21 cellular contexts compared by ENCODE assay signal in the genomic region with DNA sequence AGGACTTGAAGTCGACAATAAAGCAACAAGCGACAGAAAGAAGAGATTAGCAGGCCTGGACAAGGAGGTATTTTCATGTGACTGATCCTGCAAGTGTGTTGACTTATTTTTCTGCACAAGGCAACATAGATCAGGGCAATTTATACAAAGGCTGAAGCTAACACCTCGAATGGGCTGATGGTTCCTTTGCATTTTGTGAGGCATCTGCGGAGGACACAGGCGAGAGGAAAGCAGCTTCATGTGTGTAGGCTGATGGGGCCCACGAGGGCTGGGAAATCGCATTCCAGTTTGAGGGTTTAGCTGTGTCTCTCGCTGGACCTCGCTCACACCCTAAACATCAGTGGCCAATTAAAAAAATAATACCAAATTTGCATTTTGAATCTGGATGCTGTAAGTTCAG.
DNase-seq lines count a peak whose midpoint lies in the region; TF ChIP-seq lines count a peak whose summit lies in the region.
"Had no signal": no experiment of that assay in that cellular context is flagged by ENCODE, and none has a peak within 500 bp of the region (broad histone marks: within the 10 kb centered on the region; RNA-seq: fewer than 3 reads in every experiment).

No MANE protein-coding gene starts in this region.

- H2AK5ac ChIP-seq in trophoblast cell (ENCODE audit: low read length) = no peak overlapping the region

- H3K23ac ChIP-seq in trophoblast cell (ENCODE audit: low read length) = no peak overlapping the region

- H2BK5ac ChIP-seq in trophoblast cell (ENCODE audit: low read depth, low read length, poor library complexity) = no peak overlapping the region

- H3K27me3 ChIP-seq in WERI-Rb-1 (ENCODE audit: insufficient read depth, low read depth, severe bottlenecking) (no peaks in the 10 kb centered on the region), iPS-20b (ENCODE audit: insufficient read depth, low read length) (no peaks in the 10 kb centered on the region), left ventricle myocardium inferior (ENCODE audit: low read depth) (peaks cover 3% of the 10 kb centered on the region), trophoblast cell (ENCODE audit: insufficient read depth, low read length) (no peaks in the 10 kb centered on the region)
- H3K27me3 ChIP-seq: colonic mucosa had no signal

- no peak overlapping the region for H3K18ac ChIP-seq in trophoblast cell (ENCODE audit: low read length)

- H4K12ac ChIP-seq in trophoblast cell (ENCODE audit: low read depth, low read length) = no peak overlapping the region

- no CpG with 5 or more reads among the region's 9 CpGs for WGBS in trophoblast cell (ENCODE audit: extremely low coverage, insufficient coverage, insufficient read length)

- H2BK12ac ChIP-seq in trophoblast cell (ENCODE audit: low read length) = no peak overlapping the region

- H3K4ac ChIP-seq in trophoblast cell (ENCODE audit: low read depth, low read length) = no peak overlapping the region

- H3K14ac ChIP-seq in trophoblast cell (ENCODE audit: low read length) = no peak overlapping the region

- H2BK120ac ChIP-seq in trophoblast cell (ENCODE audit: insufficient read depth, low read length, poor library complexity) = no peak overlapping the region

- no peak overlapping the region for H2AFZ ChIP-seq in trophoblast cell (ENCODE audit: insufficient read depth, low read length, poor library complexity)

- no peak for TF ChIP-seq CTCF in WERI-Rb-1 (IDR thresholded peaks at IDR 0.05; ENCODE audit: low read depth, low read length)
- no peak for TF ChIP-seq CTCF in retinal pigment epithelial cell (conservative IDR thresholded peaks at IDR 0.05; ENCODE audit: low read depth, low read length)
- no peak for TF ChIP-seq CTCF in left ventricle myocardium inferior (IDR thresholded peaks at IDR 0.05; ENCODE audit: borderline replicate concordance)

- intact Hi-C loops in left ventricle myocardium inferior (cut with micrococcal nuclease) = no loop called here

- peak overlapping the region; percentile 55; the same call in 1 of the 2 replicates for H3K9ac ChIP-seq in iPS-20b (ENCODE audit: low read depth, low read length)
- H3K9ac ChIP-seq in trophoblast cell (ENCODE audit: low read length) = no peak overlapping the region
- H3K9ac ChIP-seq: KMS-11 had no signal

- peaks cover 41% of the 10 kb centered on the region; the same call in 1 of the 2 replicates for H3K4me1 ChIP-seq in iPS-20b (ENCODE audit: insufficient read depth, low read length)
- H3K4me1 ChIP-seq in left ventricle myocardium inferior = no peaks in the 10 kb centered on the region
- H3K4me1 ChIP-seq in trophoblast cell (ENCODE audit: control insufficient read depth in 1 of 2, insufficient read depth in 2 of 2, low read length in 2 of 2) = no peaks in the 10 kb centered on the region
- H3K4me1 ChIP-seq: colonic mucosa had no signal

- DNase-seq in NCI-H146 (lab: John Stamatoyannopoulos, UW) (peak; percentile 24), NCI-H146 treated with DMSO at 0.1 percent for 48 hours (lab: John Stamatoyannopoulos, UW; ENCODE audit: unreplicated experiment) (no peak), WERI-Rb-1 (peak; percentile 45), retinal pigment epithelial cell (ENCODE audit: low read depth) (peak; percentile 25), left ventricle myocardium inferior (no peak), trophoblast cell (no peak)
- DNase-seq in stimulated activated CD4-positive, alpha-beta T cell treated with anti-CD3 and anti-CD28 coated beads, Interleukin-4, amount 100 ng/mL, for 24 hours = no peak
- DNase-seq: 8988T; AML-193; CD8-positive, alpha-beta T cell; colonic mucosa; HCEC 1CT; left cardiac atrium; MV-4-11; naive B cell; NCI-H2081; stimulated activated naive CD4-positive, alpha-beta T cell treated with Interleukin-2 at 50 U/mL for 16 hours; T-helper 9 cell had no signal

- H3K9me3 ChIP-seq in WERI-Rb-1 (ENCODE audit: severe bottlenecking) (no peaks in the 10 kb centered on the region), iPS-20b (ENCODE audit: insufficient read depth, low read depth, low read length) (no peaks in the 10 kb centered on the region), left ventricle myocardium inferior (replicated peaks) (no peaks in the 10 kb centered on the region), trophoblast cell (ENCODE audit: insufficient read depth, low read depth, low read length) (no peaks in the 10 kb centered on the region)
- H3K9me3 ChIP-seq: colonic mucosa had no signal

- no peak overlapping the region for H4K91ac ChIP-seq in trophoblast cell (ENCODE audit: low read depth, low read length)

- no peaks in the 10 kb centered on the region for H3K36me3 ChIP-seq in WERI-Rb-1
- H3K36me3 ChIP-seq in iPS-20b (ENCODE audit: insufficient read depth, low read depth, low read length) = no peaks in the 10 kb centered on the region
- no peaks in the 10 kb centered on the region for H3K36me3 ChIP-seq in left ventricle myocardium inferior
- H3K36me3 ChIP-seq in trophoblast cell (ENCODE audit: control insufficient read depth in 1 of 2, insufficient read depth in 2 of 2, low read length in 2 of 2) = no peaks in the 10 kb centered on the region
- H3K36me3 ChIP-seq: colonic mucosa had no signal

- no peaks in the 10 kb centered on the region for H3K79me2 ChIP-seq in trophoblast cell (ENCODE audit: control insufficient read depth, insufficient read depth, low read length, poor library complexity)

- no peak overlapping the region for H3K4me2 ChIP-seq in trophoblast cell (ENCODE audit: low read length)
- H3K4me2 ChIP-seq: KMS-11 had no signal

- H3K27ac ChIP-seq in WERI-Rb-1 (peak overlapping the region; percentile 73), iPS-20b (ENCODE audit: low read length) (no peak overlapping the region), left ventricle myocardium inferior (replicated peaks) (no peak overlapping the region), trophoblast cell (ENCODE audit: low read depth, low read length) (no peak overlapping the region)
- H3K27ac ChIP-seq: colonic mucosa, KMS-11, RWPE1 had no signal

- H3K4me3 ChIP-seq in WERI-Rb-1 (ENCODE audit: low read depth, low read length) (peak overlapping the region; percentile 50), iPS-20b (ENCODE audit: low read length) (no peak overlapping the region; the same call in 1 of the 2 replicates), retinal pigment epithelial cell (ENCODE audit: low read length) (no peak overlapping the region), left ventricle myocardium inferior (no peak overlapping the region), trophoblast cell (ENCODE audit: low read depth, low read length) (no peak overlapping the region)
- H3K4me3 ChIP-seq: colonic mucosa had no signal

- H3K79me1 ChIP-seq in trophoblast cell (ENCODE audit: low read length) = no peaks in the 10 kb centered on the region

- H4K8ac ChIP-seq in trophoblast cell (ENCODE audit: low read depth, low read length) = no peak overlapping the region

Comparison
In these comparisons a context has a peak if more than half of its experiments do, and no peak if none do; other contexts are left out.
1. DNase-seq: peak in NCI-H146 (single experiment), WERI-Rb-1 (single experiment) and retinal pigment epithelial cell (single experiment); none in NCI-H146 treated with DMSO at 0.1 percent for 48 hours (single experiment), left ventricle myocardium inferior (single experiment), stimulated activated CD4-positive, alpha-beta T cell treated with anti-CD3 and anti-CD28 coated beads, Interleukin-4, amount 100 ng/mL, for 24 hours (single experiment) and trophoblast cell (0 of 2).